In genomic region chr2:120765911-120766757, GRCh38 we compare ENCODE assay signal across 9 cellular contexts. TPM values are rescaled to one million over a fixed set of nuclear protein-coding genes. Genes with fewer than 3 reads are reported as not detected.
DNase-seq lines count a peak whose midpoint lies in the region; ATAC-seq, FAIRE-seq and TF ChIP-seq lines count a peak whose summit lies in the region.
"Had no signal": no experiment of that assay in that cellular context is flagged by ENCODE, and none has a peak within 500 bp of the region (broad histone marks: within the 10 kb centered on the region; RNA-seq: fewer than 3 reads in every experiment).

No MANE protein-coding gene starts in this region.

- H3K4me2 ChIP-seq in astrocyte (ENCODE audit: low read length): peak overlapping the region; percentile 59

- no peaks in the 10 kb centered on the region for H3K9me3 Mint-ChIP-seq in astrocyte (ENCODE audit: unreplicated experiment)

- peaks cover 3% of the 10 kb centered on the region for H3K36me3 Mint-ChIP-seq in astrocyte (ENCODE audit: low read depth, unreplicated experiment)

- no peak for TF ChIP-seq CTCF in astrocyte (IDR thresholded peaks at IDR 0.05; ENCODE audit: insufficient read depth, low read depth, low read length)

- H3K27ac Mint-ChIP-seq in astrocyte (ENCODE audit: unreplicated experiment): peak overlapping the region; percentile 98

- H3K9me3 ChIP-seq in astrocyte (ENCODE audit: insufficient read depth, low read depth, low read length): no peaks in the 10 kb centered on the region

- DNase-seq in Daoy (ENCODE audit: low read depth): peak; percentile 53
- peak; percentile 94 for DNase-seq in astrocyte (ENCODE audit: low read depth)
- peak; percentile 91 for DNase-seq in left ventricle myocardium superior
- DNase-seq in sciatic nerve (ENCODE audit: low spot score): peak; percentile 83
- DNase-seq in activated naive CD4-positive, alpha-beta T cell (lab: John Stamatoyannopoulos, UW): no peak
- no peak for DNase-seq in T1000 (lab: John Stamatoyannopoulos, UW)
- no peak for DNase-seq in NCI-H510A treated with DMSO at 0.1 percent for 48 hours (lab: John Stamatoyannopoulos, UW)
- DNase-seq: activated CD4-positive, alpha-beta T cell treated with anti-CD3 and anti-CD28 coated beads, Interleukin-2, amount 50 U/mL, for 48 hours had no signal

- peaks cover 46% of the 10 kb centered on the region for H3K4me1 ChIP-seq in astrocyte (ENCODE audit: insufficient read depth, low read length)

- peaks cover 19% of the 10 kb centered on the region for H4K20me1 ChIP-seq in astrocyte (ENCODE audit: insufficient read depth, low read length)

- H3K4me3 ChIP-seq in astrocyte (ENCODE audit: insufficient read depth, low read depth, low read length): no peak overlapping the region

- H3K36me3 ChIP-seq in astrocyte (ENCODE audit: insufficient read depth, low read length): no peaks in the 10 kb centered on the region

- H3K4me1 Mint-ChIP-seq in astrocyte (ENCODE audit: low read depth, unreplicated experiment): peaks cover 67% of the 10 kb centered on the region

- ATAC-seq in left ventricle myocardium superior (peak; percentile 92), sciatic nerve (peak; percentile 84), GM21447 (IDR thresholded peaks at IDR 0.05; ENCODE audit: unreplicated experiment) (no peak)

- peak overlapping the region; percentile 95 for H3K27ac ChIP-seq in astrocyte (ENCODE audit: low read depth, low read length)

- peak overlapping the region; percentile 7 for H2AFZ ChIP-seq in astrocyte (ENCODE audit: low read depth, low read length)

- H3K79me2 ChIP-seq in astrocyte (ENCODE audit: insufficient read depth, low read length): peaks cover 95% of the 10 kb centered on the region

- H3K4me3 Mint-ChIP-seq in astrocyte (ENCODE audit: unreplicated experiment): peak overlapping the region; percentile 62

- FAIRE-seq in astrocyte (lab: Jason Lieb, UNC): peak; percentile 78

- intact Hi-C loops in left ventricle myocardium superior (cut with micrococcal nuclease): no loop called here
- intact Hi-C loops in sciatic nerve (cut with DNase I): no loop called here

- H3K27me3 Mint-ChIP-seq in astrocyte (ENCODE audit: low read depth, unreplicated experiment): no peaks in the 10 kb centered on the region

- peak overlapping the region; percentile 75 for H3K9ac ChIP-seq in astrocyte (ENCODE audit: low read length)

- no peaks in the 10 kb centered on the region for H3K27me3 ChIP-seq in astrocyte (ENCODE audit: insufficient read depth, low read length)

RNA-seq across cellular contexts. Expression of gene GLI2, which starts 30.5 kb away (rescaled TPM):
- 4.2 and 45.6 TPM in 2 replicates for total RNA-seq in Daoy (2014; rRNA removed; shearing (Covaris generic))
- 42.9 and 44.5 TPM in 2 replicates for total RNA-seq in astrocyte
- 2.1 TPM for total RNA-seq in left ventricle myocardium superior
- 14.4 TPM for total RNA-seq in sciatic nerve

Comparison
In these comparisons a context has a peak if more than half of its experiments do, and no peak if none do; other contexts are left out.
1. DNase-seq: peak in Daoy (single experiment), astrocyte (single experiment), left ventricle myocardium superior (single experiment) and sciatic nerve (single experiment); none in activated naive CD4-positive, alpha-beta T cell (0 of 4), T1000 (single experiment) and NCI-H510A treated with DMSO at 0.1 percent for 48 hours (single experiment).